In the genomic region with DNA sequence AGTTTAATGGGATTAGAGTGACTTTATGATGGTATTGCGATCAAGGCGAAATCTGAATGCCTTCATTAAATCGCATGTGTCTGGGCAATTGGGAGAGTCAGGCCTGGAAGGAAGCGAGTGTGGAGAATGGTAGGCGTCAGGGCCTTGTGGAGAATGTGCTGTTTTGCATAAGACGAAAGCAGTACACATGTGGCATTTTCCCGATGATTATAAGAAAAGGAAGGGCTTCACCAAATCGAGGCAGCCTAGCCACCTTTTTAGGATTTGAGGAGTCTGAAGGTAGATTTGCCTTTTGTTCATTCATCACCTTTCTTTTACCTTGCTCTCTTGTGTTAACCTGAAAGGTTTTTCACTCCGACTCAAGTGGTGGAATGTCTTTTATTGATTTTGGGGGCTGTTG, we compare ENCODE assay signal across 1 cellular context.
TF ChIP-seq lines count a peak whose summit lies in the region.

No MANE protein-coding gene starts in this region.

TF ChIP-seq in GM23338, 12 proteins besides CTCF, POLR2A, EP300 and RAD21 (continued from another document):
- TF ChIP-seq, protein P1, sequence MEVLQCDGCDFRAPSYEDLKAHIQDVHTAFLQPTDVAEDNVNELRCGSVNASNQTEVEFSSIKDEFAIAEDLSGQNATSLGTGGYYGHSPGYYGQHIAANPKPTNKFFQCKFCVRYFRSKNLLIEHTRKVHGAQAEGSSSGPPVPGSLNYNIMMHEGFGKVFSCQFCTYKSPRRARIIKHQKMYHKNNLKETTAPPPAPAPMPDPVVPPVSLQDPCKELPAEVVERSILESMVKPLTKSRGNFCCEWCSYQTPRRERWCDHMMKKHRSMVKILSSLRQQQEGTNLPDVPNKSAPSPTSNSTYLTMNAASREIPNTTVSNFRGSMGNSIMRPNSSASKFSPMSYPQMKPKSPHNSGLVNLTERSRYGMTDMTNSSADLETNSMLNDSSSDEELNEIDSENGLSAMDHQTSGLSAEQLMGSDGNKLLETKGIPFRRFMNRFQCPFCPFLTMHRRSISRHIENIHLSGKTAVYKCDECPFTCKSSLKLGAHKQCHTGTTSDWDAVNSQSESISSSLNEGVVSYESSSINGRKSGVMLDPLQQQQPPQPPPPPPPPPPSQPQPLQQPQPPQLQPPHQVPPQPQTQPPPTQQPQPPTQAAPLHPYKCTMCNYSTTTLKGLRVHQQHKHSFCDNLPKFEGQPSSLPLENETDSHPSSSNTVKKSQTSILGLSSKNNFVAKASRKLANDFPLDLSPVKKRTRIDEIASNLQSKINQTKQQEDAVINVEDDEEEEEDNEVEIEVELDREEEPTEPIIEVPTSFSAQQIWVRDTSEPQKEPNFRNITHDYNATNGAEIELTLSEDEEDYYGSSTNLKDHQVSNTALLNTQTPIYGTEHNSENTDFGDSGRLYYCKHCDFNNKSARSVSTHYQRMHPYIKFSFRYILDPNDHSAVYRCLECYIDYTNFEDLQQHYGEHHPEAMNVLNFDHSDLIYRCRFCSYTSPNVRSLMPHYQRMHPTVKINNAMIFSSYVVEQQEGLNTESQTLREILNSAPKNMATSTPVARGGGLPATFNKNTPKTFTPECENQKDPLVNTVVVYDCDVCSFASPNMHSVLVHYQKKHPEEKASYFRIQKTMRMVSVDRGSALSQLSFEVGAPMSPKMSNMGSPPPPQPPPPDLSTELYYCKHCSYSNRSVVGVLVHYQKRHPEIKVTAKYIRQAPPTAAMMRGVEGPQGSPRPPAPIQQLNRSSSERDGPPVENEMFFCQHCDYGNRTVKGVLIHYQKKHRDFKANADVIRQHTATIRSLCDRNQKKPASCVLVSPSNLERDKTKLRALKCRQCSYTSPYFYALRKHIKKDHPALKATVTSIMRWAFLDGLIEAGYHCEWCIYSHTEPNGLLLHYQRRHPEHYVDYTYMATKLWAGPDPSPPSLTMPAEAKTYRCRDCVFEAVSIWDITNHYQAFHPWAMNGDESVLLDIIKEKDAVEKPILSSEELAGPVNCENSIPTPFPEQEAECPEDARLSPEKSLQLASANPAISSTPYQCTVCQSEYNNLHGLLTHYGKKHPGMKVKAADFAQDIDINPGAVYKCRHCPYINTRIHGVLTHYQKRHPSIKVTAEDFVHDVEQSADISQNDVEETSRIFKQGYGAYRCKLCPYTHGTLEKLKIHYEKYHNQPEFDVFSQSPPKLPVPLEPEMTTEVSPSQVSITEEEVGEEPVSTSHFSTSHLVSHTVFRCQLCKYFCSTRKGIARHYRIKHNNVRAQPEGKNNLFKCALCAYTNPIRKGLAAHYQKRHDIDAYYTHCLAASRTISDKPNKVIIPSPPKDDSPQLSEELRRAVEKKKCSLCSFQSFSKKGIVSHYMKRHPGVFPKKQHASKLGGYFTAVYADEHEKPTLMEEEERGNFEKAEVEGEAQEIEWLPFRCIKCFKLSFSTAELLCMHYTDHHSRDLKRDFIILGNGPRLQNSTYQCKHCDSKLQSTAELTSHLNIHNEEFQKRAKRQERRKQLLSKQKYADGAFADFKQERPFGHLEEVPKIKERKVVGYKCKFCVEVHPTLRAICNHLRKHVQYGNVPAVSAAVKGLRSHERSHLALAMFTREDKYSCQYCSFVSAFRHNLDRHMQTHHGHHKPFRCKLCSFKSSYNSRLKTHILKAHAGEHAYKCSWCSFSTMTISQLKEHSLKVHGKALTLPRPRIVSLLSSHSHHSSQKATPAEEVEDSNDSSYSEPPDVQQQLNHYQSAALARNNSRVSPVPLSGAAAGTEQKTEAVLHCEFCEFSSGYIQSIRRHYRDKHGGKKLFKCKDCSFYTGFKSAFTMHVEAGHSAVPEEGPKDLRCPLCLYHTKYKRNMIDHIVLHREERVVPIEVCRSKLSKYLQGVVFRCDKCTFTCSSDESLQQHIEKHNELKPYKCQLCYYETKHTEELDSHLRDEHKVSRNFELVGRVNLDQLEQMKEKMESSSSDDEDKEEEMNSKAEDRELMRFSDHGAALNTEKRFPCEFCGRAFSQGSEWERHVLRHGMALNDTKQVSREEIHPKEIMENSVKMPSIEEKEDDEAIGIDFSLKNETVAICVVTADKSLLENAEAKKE (CRISPR knock-in tag; IDR thresholded peaks at IDR 0.05): no peak
- TF ChIP-seq NANOG (IDR thresholded peaks at IDR 0.05; ENCODE audit: borderline replicate concordance): no peak
- TF ChIP-seq, protein P2, sequence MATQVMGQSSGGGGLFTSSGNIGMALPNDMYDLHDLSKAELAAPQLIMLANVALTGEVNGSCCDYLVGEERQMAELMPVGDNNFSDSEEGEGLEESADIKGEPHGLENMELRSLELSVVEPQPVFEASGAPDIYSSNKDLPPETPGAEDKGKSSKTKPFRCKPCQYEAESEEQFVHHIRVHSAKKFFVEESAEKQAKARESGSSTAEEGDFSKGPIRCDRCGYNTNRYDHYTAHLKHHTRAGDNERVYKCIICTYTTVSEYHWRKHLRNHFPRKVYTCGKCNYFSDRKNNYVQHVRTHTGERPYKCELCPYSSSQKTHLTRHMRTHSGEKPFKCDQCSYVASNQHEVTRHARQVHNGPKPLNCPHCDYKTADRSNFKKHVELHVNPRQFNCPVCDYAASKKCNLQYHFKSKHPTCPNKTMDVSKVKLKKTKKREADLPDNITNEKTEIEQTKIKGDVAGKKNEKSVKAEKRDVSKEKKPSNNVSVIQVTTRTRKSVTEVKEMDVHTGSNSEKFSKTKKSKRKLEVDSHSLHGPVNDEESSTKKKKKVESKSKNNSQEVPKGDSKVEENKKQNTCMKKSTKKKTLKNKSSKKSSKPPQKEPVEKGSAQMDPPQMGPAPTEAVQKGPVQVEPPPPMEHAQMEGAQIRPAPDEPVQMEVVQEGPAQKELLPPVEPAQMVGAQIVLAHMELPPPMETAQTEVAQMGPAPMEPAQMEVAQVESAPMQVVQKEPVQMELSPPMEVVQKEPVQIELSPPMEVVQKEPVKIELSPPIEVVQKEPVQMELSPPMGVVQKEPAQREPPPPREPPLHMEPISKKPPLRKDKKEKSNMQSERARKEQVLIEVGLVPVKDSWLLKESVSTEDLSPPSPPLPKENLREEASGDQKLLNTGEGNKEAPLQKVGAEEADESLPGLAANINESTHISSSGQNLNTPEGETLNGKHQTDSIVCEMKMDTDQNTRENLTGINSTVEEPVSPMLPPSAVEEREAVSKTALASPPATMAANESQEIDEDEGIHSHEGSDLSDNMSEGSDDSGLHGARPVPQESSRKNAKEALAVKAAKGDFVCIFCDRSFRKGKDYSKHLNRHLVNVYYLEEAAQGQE (IDR thresholded peaks at IDR 0.05; ENCODE audit: unreplicated experiment): no peak
- TF ChIP-seq CREB1 (CRISPR knock-in tag; IDR thresholded peaks at IDR 0.05; ENCODE audit: low read depth): no peak
- TF ChIP-seq, protein P3, sequence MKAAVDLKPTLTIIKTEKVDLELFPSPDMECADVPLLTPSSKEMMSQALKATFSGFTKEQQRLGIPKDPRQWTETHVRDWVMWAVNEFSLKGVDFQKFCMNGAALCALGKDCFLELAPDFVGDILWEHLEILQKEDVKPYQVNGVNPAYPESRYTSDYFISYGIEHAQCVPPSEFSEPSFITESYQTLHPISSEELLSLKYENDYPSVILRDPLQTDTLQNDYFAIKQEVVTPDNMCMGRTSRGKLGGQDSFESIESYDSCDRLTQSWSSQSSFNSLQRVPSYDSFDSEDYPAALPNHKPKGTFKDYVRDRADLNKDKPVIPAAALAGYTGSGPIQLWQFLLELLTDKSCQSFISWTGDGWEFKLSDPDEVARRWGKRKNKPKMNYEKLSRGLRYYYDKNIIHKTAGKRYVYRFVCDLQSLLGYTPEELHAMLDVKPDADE (IDR thresholded peaks at IDR 0.05): no peak
- TF ChIP-seq EZH2phosphoT487 (IDR thresholded peaks at IDR 0.05; ENCODE audit: unreplicated experiment): no peak
- no peak for TF ChIP-seq STAT1 (IDR thresholded peaks at IDR 0.05; ENCODE audit: unreplicated experiment)
- no peak for TF ChIP-seq ZNF114 (CRISPR knock-in tag; IDR thresholded peaks at IDR 0.05)
- TF ChIP-seq EZH2 (IDR thresholded peaks at IDR 0.05; ENCODE audit: low read depth, unreplicated experiment): no peak
- no peak for TF ChIP-seq POLR2AphosphoS5 (IDR thresholded peaks at IDR 0.05; ENCODE audit: low read depth)
- no peak for TF ChIP-seq ZNF331 (CRISPR knock-in tag; IDR thresholded peaks at IDR 0.05; ENCODE audit: low read depth)
